ENCODE assay signal across 11 cellular contexts in genomic region chr12:6549379-6550151, GRCh38. TPM values are rescaled to one million over a fixed set of nuclear protein-coding genes. Genes with fewer than 3 reads are reported as not detected.
A peak's percentile ranks its signal among the peaks of the same experiment; 100 is the strongest.
DNase-seq lines count a peak whose midpoint lies in the region; FAIRE-seq and TF ChIP-seq lines count a peak whose summit lies in the region.
"Had no signal": no experiment of that assay in that cellular context is flagged by ENCODE, and none has a peak within 500 bp of the region (broad histone marks: within the 10 kb centered on the region; RNA-seq: fewer than 3 reads in every experiment).

No MANE protein-coding gene starts in this region.

- intact Hi-C loops in CD14-positive monocyte (cut with micrococcal nuclease), result loop anchor here in 1 of 2 donors (2.0 kb wide), 1 partner anchor 15 kb away; the partner anchor contains the start of gene GAPDH

- peak overlapping the region; percentile 93 to 98 (median 95) for H3K27ac Mint-ChIP-seq in CD14-positive monocyte
- peak overlapping the region; percentile 86 for H3K27ac Mint-ChIP-seq in astrocyte (ENCODE audit: unreplicated experiment)
- H3K27ac Mint-ChIP-seq in neural progenitor cell, result peak overlapping the region; percentile 5
- H3K27ac Mint-ChIP-seq: stimulated activated naive B cell treated with anti-CD40 and anti-IgM and Interleukin-4, amounts not matched to agents 10 μg/mL and 1 μg/mL and 100 μg/mL, for 72 hours had no signal

- H3K27ac ChIP-seq in astrocyte (ENCODE audit: low read depth, low read length) (peak overlapping the region; percentile 88), neural progenitor cell (no peak overlapping the region)

- H3K79me2 ChIP-seq in astrocyte (ENCODE audit: insufficient read depth, low read length), result peaks cover 71% of the 10 kb centered on the region
- H3K79me2 ChIP-seq in neural progenitor cell (ENCODE audit: low read depth), result peaks cover 34% of the 10 kb centered on the region

- FAIRE-seq in astrocyte (lab: Jason Lieb, UNC), result no peak

- H3K4me3 ChIP-seq in astrocyte (ENCODE audit: insufficient read depth, low read depth, low read length) (peak overlapping the region; percentile 22), neural progenitor cell (no peak overlapping the region)
- H3K4me3 ChIP-seq: right lobe of liver had no signal

- no peaks in the 10 kb centered on the region for H3K9me3 ChIP-seq in astrocyte (ENCODE audit: insufficient read depth, low read depth, low read length)
- no peaks in the 10 kb centered on the region for H3K9me3 ChIP-seq in neural progenitor cell (ENCODE audit: low read depth)
- H3K9me3 ChIP-seq: right lobe of liver had no signal

- H3K4me2 ChIP-seq in astrocyte (ENCODE audit: low read length), result peak overlapping the region; percentile 82
- H3K4me2 ChIP-seq in neural progenitor cell, result no peak overlapping the region

- H3K9ac ChIP-seq in astrocyte (ENCODE audit: low read length) (peak overlapping the region; percentile 79), neural progenitor cell (no peak overlapping the region)

- H3K36me3 Mint-ChIP-seq in CD14-positive monocyte (peaks cover 42 to 72% of the 10 kb centered on the region in 2 donors), astrocyte (ENCODE audit: low read depth, unreplicated experiment) (peaks cover 17% of the 10 kb centered on the region), neural progenitor cell (peaks cover 29% of the 10 kb centered on the region)

- H3K36me3 ChIP-seq in astrocyte (ENCODE audit: insufficient read depth, low read length) (peaks cover 10% of the 10 kb centered on the region), neural progenitor cell (no peaks in the 10 kb centered on the region)

- H3K4me3 Mint-ChIP-seq in CD14-positive monocyte, result peak overlapping the region; percentile 66 to 90
- H3K4me3 Mint-ChIP-seq in astrocyte (ENCODE audit: unreplicated experiment), result peak overlapping the region; percentile 0
- no peak overlapping the region for H3K4me3 Mint-ChIP-seq in neural progenitor cell
- H3K4me3 Mint-ChIP-seq: effector memory CD8-positive, alpha-beta T cell; stimulated activated naive B cell treated with anti-CD40 and anti-IgM and Interleukin-4, amounts not matched to agents 10 μg/mL and 1 μg/mL and 100 μg/mL, for 72 hours had no signal

- H3K27me3 Mint-ChIP-seq in CD14-positive monocyte (ENCODE audit: low read depth in 3 of 3) (peaks cover 0 to 1% (median 0%) of the 10 kb centered on the region in 3 donors), astrocyte (ENCODE audit: low read depth, unreplicated experiment) (no peaks in the 10 kb centered on the region), neural progenitor cell (ENCODE audit: insufficient read depth, low read depth) (peaks cover 10% of the 10 kb centered on the region)
- H3K27me3 Mint-ChIP-seq: effector memory CD8-positive, alpha-beta T cell; stimulated activated naive B cell treated with anti-CD40 and anti-IgM and Interleukin-4, amounts not matched to agents 10 μg/mL and 1 μg/mL and 100 μg/mL, for 72 hours had no signal

- H3K27me3 ChIP-seq in astrocyte (ENCODE audit: insufficient read depth, low read length) (no peaks in the 10 kb centered on the region), neural progenitor cell (no peaks in the 10 kb centered on the region)
- H3K27me3 ChIP-seq: right lobe of liver had no signal

- TF ChIP-seq CTCF in CD14-positive monocyte (IDR thresholded peaks at IDR 0.05), result no peak
- no peak for TF ChIP-seq CTCF in astrocyte (IDR thresholded peaks at IDR 0.05; ENCODE audit: insufficient read depth, low read depth, low read length)
- TF ChIP-seq CTCF in neural progenitor cell (IDR thresholded peaks at IDR 0.05), result no peak

- peaks cover 5% of the 10 kb centered on the region for H3F3A ChIP-seq in neural progenitor cell (ENCODE audit: low read depth)

- H4K20me1 ChIP-seq in astrocyte (ENCODE audit: insufficient read depth, low read length), result peaks cover 24% of the 10 kb centered on the region
- peaks cover 39% of the 10 kb centered on the region for H4K20me1 ChIP-seq in neural progenitor cell (ENCODE audit: low read depth)

- H3K9me3 Mint-ChIP-seq in CD14-positive monocyte, result peaks cover 0 to 2% (median 0%) of the 10 kb centered on the region in 7 donors
- H3K9me3 Mint-ChIP-seq in astrocyte (ENCODE audit: unreplicated experiment), result no peaks in the 10 kb centered on the region
- H3K9me3 Mint-ChIP-seq in neural progenitor cell, result no peaks in the 10 kb centered on the region
- H3K9me3 Mint-ChIP-seq: effector memory CD8-positive, alpha-beta T cell; stimulated activated naive B cell treated with anti-CD40 and anti-IgM and Interleukin-4, amounts not matched to agents 10 μg/mL and 1 μg/mL and 100 μg/mL, for 72 hours had no signal

- H3K4me1 ChIP-seq in astrocyte (ENCODE audit: insufficient read depth, low read length) (peaks cover 77% of the 10 kb centered on the region), neural progenitor cell (peaks cover 8% of the 10 kb centered on the region)

- no peak overlapping the region for H2AFZ ChIP-seq in astrocyte (ENCODE audit: low read depth, low read length)
- H2AFZ ChIP-seq in neural progenitor cell (replicated peaks), result no peak overlapping the region

- DNase-seq in CD14-positive monocyte (ENCODE audit: low spot score), result no peak
- no peak for DNase-seq in astrocyte (ENCODE audit: low read depth)
- no peak for DNase-seq in neural progenitor cell (ENCODE audit: low spot score)
- no peak for DNase-seq in HuH-7 (ENCODE audit: low spot score)
- no peak for DNase-seq in islet precursor cell
- DNase-seq in putamen (ENCODE audit: low spot score), result no peak
- DNase-seq: effector memory CD8-positive, alpha-beta T cell; Karpas-422; NCI-H526; stimulated activated naive B cell treated with anti-CD40 and anti-IgM and Interleukin-4, amounts not matched to agents 10 μg/mL and 1 μg/mL and 100 μg/mL, for 72 hours had no signal

- H3K4me1 Mint-ChIP-seq in CD14-positive monocyte, result peaks cover 76% of the 10 kb centered on the region
- H3K4me1 Mint-ChIP-seq in astrocyte (ENCODE audit: low read depth, unreplicated experiment), result peaks cover 50% of the 10 kb centered on the region
- peaks cover 20% of the 10 kb centered on the region for H3K4me1 Mint-ChIP-seq in neural progenitor cell

RNA-seq across cellular contexts. Expression of gene IFFO1, which starts 6.3 kb away (rescaled TPM):
- polyA plus RNA-seq in CD14-positive monocyte, result 10 to 100 TPM; 10.7 to 11.1 TPM
- total RNA-seq in astrocyte (18.8 and 20.8 TPM in 2 replicates), neural progenitor cell (ENCODE audit: low replicate concordance) (9.9 and 21.1 TPM in 2 replicates)

RNA-seq across cellular contexts. Expression of gene GAPDH, which starts 15.2 kb away (rescaled TPM):
- polyA plus RNA-seq in CD14-positive monocyte, result 1,000 to 10,000 TPM; 2,879 to 3,427 TPM
- total RNA-seq in astrocyte, result 5,151 and 5,167 TPM in 2 replicates
- 3,866 and 6,177 TPM in 2 replicates for total RNA-seq in neural progenitor cell (ENCODE audit: low replicate concordance)

RNA-seq across cellular contexts. Expression of gene NOP2, which starts 18.5 kb away (rescaled TPM):
- 1 to 10 TPM; 3.9 to 5.7 TPM for polyA plus RNA-seq in CD14-positive monocyte
- total RNA-seq in astrocyte, result 53.1 and 66.8 TPM in 2 replicates
- 43.8 and 47.8 TPM in 2 replicates for total RNA-seq in neural progenitor cell (ENCODE audit: low replicate concordance)

RNA-seq across cellular contexts. Expression of gene NCAPD2, which starts 55.7 kb away (rescaled TPM):
- 1 to 10 TPM; 6.2 to 8.3 TPM for polyA plus RNA-seq in CD14-positive monocyte
- 18.6 and 21.1 TPM in 2 replicates for total RNA-seq in astrocyte
- 113 and 120 TPM in 2 replicates for total RNA-seq in neural progenitor cell (ENCODE audit: low replicate concordance)

RNA-seq across cellular contexts. Expression of gene MRPL51, which starts 56.5 kb away (rescaled TPM):
- 100 to 1,000 TPM; 189 to 238 TPM for polyA plus RNA-seq in CD14-positive monocyte
- 192 and 202 TPM in 2 replicates for total RNA-seq in astrocyte
- 95.2 and 143 TPM in 2 replicates for total RNA-seq in neural progenitor cell (ENCODE audit: low replicate concordance)

Comparison
In these comparisons a context has a peak if more than half of its experiments do, and no peak if none do; other contexts are left out.
1. H3K27ac Mint-ChIP-seq: peak in every context shown above with its lines; median percentile 95 in CD14-positive monocyte; 86 in astrocyte; 5 in neural progenitor cell.